Comparison of ENCODE assay signal across 9 cellular contexts in the genomic region with DNA sequence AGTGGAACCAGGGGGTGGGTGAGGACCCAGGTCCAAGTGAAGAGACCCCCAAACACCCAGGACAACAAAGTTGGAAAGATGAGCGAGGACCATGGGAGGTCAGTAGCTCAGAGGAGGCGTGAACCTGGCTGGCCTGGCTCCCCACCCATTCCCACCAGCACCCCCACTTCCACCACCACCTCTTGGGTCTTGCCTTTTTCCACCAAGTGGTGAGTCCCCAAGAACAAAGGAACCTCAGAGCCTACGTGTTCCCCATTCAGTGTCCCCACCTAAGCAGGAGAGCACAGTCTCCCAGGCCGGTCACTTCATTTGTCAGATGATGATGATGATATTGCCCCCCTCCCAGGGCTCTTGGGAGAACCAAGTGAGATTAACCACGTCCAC. TPM values are rescaled to one million over a fixed set of nuclear protein-coding genes. Genes with fewer than 3 reads are reported as not detected.
DNase-seq lines count a peak whose midpoint lies in the region; ATAC-seq and TF ChIP-seq lines count a peak whose summit lies in the region.
"Had no signal": no experiment of that assay in that cellular context is flagged by ENCODE, and none has a peak within 500 bp of the region (broad histone marks: within the 10 kb centered on the region; RNA-seq: fewer than 3 reads in every experiment).

No MANE protein-coding gene starts in this region.

- H3K36me3 Mint-ChIP-seq in activated CD4-positive, alpha-beta T cell treated with anti-CD3 and anti-CD28 coated beads, Interleukin-2, amount 10 ng/mL, durations not matched to agents 24 days and 14 days (ENCODE audit: low read depth) = peaks cover 33% of the 10 kb centered on the region

- H3K36me3 ChIP-seq in RWPE2 (ENCODE audit: low read depth) (peaks cover 28% of the 10 kb centered on the region), fibroblast of lung (ENCODE audit: control insufficient read depth, insufficient read depth, low read length) (peaks cover 14% of the 10 kb centered on the region)

- H3K4me1 Mint-ChIP-seq in activated CD4-positive, alpha-beta T cell treated with anti-CD3 and anti-CD28 coated beads, Interleukin-2, amount 10 ng/mL, durations not matched to agents 24 days and 14 days = peaks cover 30% of the 10 kb centered on the region

- ATAC-seq in RWPE2 (ENCODE audit: low read depth) = no peak
- no peak for ATAC-seq in GM21528 (IDR thresholded peaks at IDR 0.05; ENCODE audit: low FRiP score, unreplicated experiment)

- H3K4me3 ChIP-seq in RWPE2 (ENCODE audit: severe bottlenecking) (no peak overlapping the region), fibroblast of lung (replicated peaks in 1 of 4; ENCODE audit: control extremely low read depth in 1 of 4, insufficient read depth in 1 of 4, low read depth in 3 of 4, low read length in 4 of 4) (no peak overlapping the region), skin epidermis (no peak overlapping the region)

- peak overlapping the region; percentile 73 for H3K27ac ChIP-seq in RWPE2 (ENCODE audit: poor library complexity, severe bottlenecking)
- peak overlapping the region; percentile 43 for H3K27ac ChIP-seq in fibroblast of lung (ENCODE audit: insufficient read depth, low read length)
- peak overlapping the region in 16 of 21 experiments; percentile 6 to 82 (median 66) for H3K27ac ChIP-seq in skin epidermis

- no peaks in the 10 kb centered on the region for H3K79me2 ChIP-seq in fibroblast of lung (ENCODE audit: control insufficient read depth, insufficient read depth, low read length)

- H3K27ac Mint-ChIP-seq in activated CD4-positive, alpha-beta T cell treated with anti-CD3 and anti-CD28 coated beads, Interleukin-2, amount 10 ng/mL, durations not matched to agents 24 days and 14 days = peak overlapping the region; percentile 89

- no peak overlapping the region for H2AFZ ChIP-seq in fibroblast of lung (ENCODE audit: low read length)

- no peaks in the 10 kb centered on the region for H4K20me1 ChIP-seq in fibroblast of lung (ENCODE audit: control insufficient read depth, extremely low read depth, insufficient read depth, low read length)

- no peaks in the 10 kb centered on the region for H3K9me3 ChIP-seq in RWPE2 (ENCODE audit: severe bottlenecking)
- H3K9me3 ChIP-seq in fibroblast of lung (ENCODE audit: control insufficient read depth, insufficient read depth, low read depth, low read length) = no peaks in the 10 kb centered on the region

- no peaks in the 10 kb centered on the region for H3K9me3 Mint-ChIP-seq in activated CD4-positive, alpha-beta T cell treated with anti-CD3 and anti-CD28 coated beads, Interleukin-2, amount 10 ng/mL, durations not matched to agents 24 days and 14 days

- H3K4me2 ChIP-seq in fibroblast of lung (ENCODE audit: extremely low read depth, insufficient read depth, low read length) = no peak overlapping the region

- no peak for DNase-seq in activated CD4-positive, alpha-beta T cell treated with anti-CD3 and anti-CD28 coated beads, Interleukin-2, amount 10 ng/mL, durations not matched to agents 24 days and 14 days
- DNase-seq in activated CD4-positive, alpha-beta T cell treated with anti-CD3 and anti-CD28 coated beads for 4 hours = no peak
- no peak for DNase-seq in RWPE2 (ENCODE audit: low spot score)
- DNase-seq in fibroblast of lung (ENCODE audit: low read depth in 2 of 2) = no peak
- no peak for DNase-seq in epidermal melanocyte (ENCODE audit: insufficient read length, low spot score)
- no peak for DNase-seq in NCI-H1417 (lab: John Stamatoyannopoulos, UW)
- DNase-seq: NCI-H187 had no signal

- H3K27me3 ChIP-seq in RWPE2 (ENCODE audit: insufficient read depth, poor library complexity, severe bottlenecking) = no peaks in the 10 kb centered on the region
- H3K27me3 ChIP-seq in fibroblast of lung (ENCODE audit: control insufficient read depth, insufficient read depth, low read length) = no peaks in the 10 kb centered on the region

- peak overlapping the region; percentile 66 for H3K4me3 Mint-ChIP-seq in activated CD4-positive, alpha-beta T cell treated with anti-CD3 and anti-CD28 coated beads, Interleukin-2, amount 10 ng/mL, durations not matched to agents 24 days and 14 days

- intact Hi-C loops in activated CD4-positive, alpha-beta T cell treated with anti-CD3 and anti-CD28 coated beads, Interleukin-2, amount 10 ng/mL, durations not matched to agents 24 days and 14 days (cut with micrococcal nuclease) = loop anchor here (1.0 to 5.0 kb wide), 2 partner anchors 18 to 35 kb away; a partner anchor contains a TSS

- H3K4me1 ChIP-seq in RWPE2 (ENCODE audit: insufficient read depth, poor library complexity, severe bottlenecking) = peaks cover 19% of the 10 kb centered on the region
- peaks cover 7% of the 10 kb centered on the region for H3K4me1 ChIP-seq in fibroblast of lung (ENCODE audit: control insufficient read depth, extremely low read depth, insufficient read depth, low read length)

- no peaks in the 10 kb centered on the region for H3K27me3 Mint-ChIP-seq in activated CD4-positive, alpha-beta T cell treated with anti-CD3 and anti-CD28 coated beads, Interleukin-2, amount 10 ng/mL, durations not matched to agents 24 days and 14 days

- H3K9ac ChIP-seq in fibroblast of lung (ENCODE audit: insufficient read depth, low read length) = no peak overlapping the region

- TF ChIP-seq CTCF in RWPE2 (IDR thresholded peaks at IDR 0.05; ENCODE audit: poor library complexity, severe bottlenecking) = no peak
- no peak for TF ChIP-seq CTCF in fibroblast of lung (conservative IDR thresholded peaks at IDR 0.05 in 1 of 2, IDR thresholded peaks at IDR 0.05 in 1 of 2; ENCODE audit: low read depth in 1 of 2, low read length in 2 of 2)

RNA-seq across cellular contexts. Expression of a gene that starts 0.5 kb away (rescaled TPM):
- total RNA-seq in activated CD4-positive, alpha-beta T cell treated with anti-CD3 and anti-CD28 coated beads, Interleukin-2, amount 10 ng/mL, durations not matched to agents 24 days and 14 days = 3.0 and 3.2 TPM in 2 replicates
- total RNA-seq in fibroblast of lung = under 0.01 and 0.66 TPM in 2 replicates
- polyA plus RNA-seq in fibroblast of lung = 0.16 and 0.60 TPM in 2 replicates
- 0.52 and 0.58 TPM in 2 replicates for polyA plus RNA-seq in fibroblast of lung (2012)
- 0.08 and 1.9 TPM in 2 replicates for polyA minus RNA-seq in fibroblast of lung (ENCODE audit: low replicate concordance)

RNA-seq across cellular contexts. Expression of a gene that starts 15.2 kb away (rescaled TPM):
- total RNA-seq in activated CD4-positive, alpha-beta T cell treated with anti-CD3 and anti-CD28 coated beads, Interleukin-2, amount 10 ng/mL, durations not matched to agents 24 days and 14 days = 15.0 and 17.7 TPM in 2 replicates
- 0.26 and 0.50 TPM in 2 replicates for total RNA-seq in fibroblast of lung
- polyA plus RNA-seq in fibroblast of lung = 1.3 and 1.4 TPM in 2 replicates
- polyA plus RNA-seq in fibroblast of lung (2012) = 0.85 and 1.7 TPM in 2 replicates
- not detected in 2 replicates for polyA minus RNA-seq in fibroblast of lung (ENCODE audit: low replicate concordance)

RNA-seq across cellular contexts. Expression of a gene that starts 17.9 kb away (rescaled TPM):
- total RNA-seq in activated CD4-positive, alpha-beta T cell treated with anti-CD3 and anti-CD28 coated beads, Interleukin-2, amount 10 ng/mL, durations not matched to agents 24 days and 14 days = 173 and 181 TPM in 2 replicates
- 29.8 and 53.5 TPM in 2 replicates for total RNA-seq in fibroblast of lung
- polyA plus RNA-seq in fibroblast of lung = 16.0 and 31.0 TPM in 2 replicates
- 45.2 and 84.7 TPM in 2 replicates for polyA plus RNA-seq in fibroblast of lung (2012)
- 315 and 394 TPM in 2 replicates for polyA minus RNA-seq in fibroblast of lung (ENCODE audit: low replicate concordance)

RNA-seq across cellular contexts. Expression of a gene that starts 29.1 kb away (rescaled TPM):
- total RNA-seq in activated CD4-positive, alpha-beta T cell treated with anti-CD3 and anti-CD28 coated beads, Interleukin-2, amount 10 ng/mL, durations not matched to agents 24 days and 14 days = 142 and 146 TPM in 2 replicates
- total RNA-seq in fibroblast of lung = 23.1 and 24.3 TPM in 2 replicates
- polyA plus RNA-seq in fibroblast of lung = 34.7 and 68.1 TPM in 2 replicates
- 39.1 and 68.7 TPM in 2 replicates for polyA plus RNA-seq in fibroblast of lung (2012)
- polyA minus RNA-seq in fibroblast of lung (ENCODE audit: low replicate concordance) = 54.4 and 96.5 TPM in 2 replicates

RNA-seq across cellular contexts. Expression of a gene that starts 37.4 kb away (rescaled TPM):
- total RNA-seq in activated CD4-positive, alpha-beta T cell treated with anti-CD3 and anti-CD28 coated beads, Interleukin-2, amount 10 ng/mL, durations not matched to agents 24 days and 14 days = 1.8 and 2.5 TPM in 2 replicates
- total RNA-seq in fibroblast of lung = 2.1 and 3.1 TPM in 2 replicates
- polyA plus RNA-seq in fibroblast of lung = 0.74 and 0.75 TPM in 2 replicates
- 0.98 and 1.1 TPM in 2 replicates for polyA plus RNA-seq in fibroblast of lung (2012)
- 0.26 TPM in 1 of 2 replicates, not detected in the other for polyA minus RNA-seq in fibroblast of lung (ENCODE audit: low replicate concordance)

Comparison
In these comparisons a context has a peak if more than half of its experiments do, and no peak if none do; other contexts are left out.
1. RNA of a gene that starts 15.2 kb away (total RNA-seq): 15.0 to 17.7 TPM in activated CD4-positive, alpha-beta T cell treated with anti-CD3 and anti-CD28 coated beads, Interleukin-2, amount 10 ng/mL, durations not matched to agents 24 days and 14 days; 0.26 to 0.50 TPM in fibroblast of lung; every median in the first group is over 10 times any median in the second.
2. Peak in every context shown above with its lines, with median percentiles within 50 percentile points of each other: H3K27ac ChIP-seq.